2 cellular contexts compared by ENCODE assay signal in the genomic region with DNA sequence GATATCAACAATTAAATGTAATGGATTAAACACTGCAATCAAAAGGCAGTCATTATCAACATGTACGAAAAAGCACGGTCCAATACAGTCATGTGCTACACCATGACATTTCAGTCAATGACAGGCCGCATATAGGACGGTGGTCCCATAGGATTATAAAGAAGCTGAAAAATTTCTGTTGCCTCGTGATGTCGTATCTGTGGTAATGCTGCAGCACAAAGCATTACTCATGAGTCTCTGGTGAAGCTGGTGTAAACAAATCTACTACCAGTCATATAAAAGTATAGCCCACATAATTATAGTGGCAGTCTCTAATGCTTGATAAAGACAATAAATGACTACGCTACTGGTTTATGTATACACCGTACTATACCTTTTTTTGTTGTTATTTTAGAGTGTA.
A peak's percentile ranks its signal among the peaks of the same experiment; 100 is the strongest.
TF ChIP-seq lines count a peak whose summit lies in the region.

No MANE protein-coding gene starts in this region.

TF ChIP-seq in GM12891, 5 proteins besides CTCF, POLR2A, EP300 and RAD21:
- no peak for TF ChIP-seq POLR2AphosphoS5 (IDR thresholded peaks at IDR 0.05; ENCODE audit: low read depth, low read length)
- no peak for TF ChIP-seq TAF1 (IDR thresholded peaks at IDR 0.05; ENCODE audit: low read depth, low read length)

TF ChIP-seq in K562, 482 proteins besides CTCF, POLR2A, EP300 and RAD21:
- TF ChIP-seq ZNF511 (CRISPR knock-in tag; IDR thresholded peaks at IDR 0.05) (no peak), PHB2 (IDR thresholded peaks at IDR 0.05; ENCODE audit: low read depth) (no peak), NR2C1 (IDR thresholded peaks at IDR 0.05) (no peak), NR2C1 (tag; IDR thresholded peaks at IDR 0.05) (no peak), FOSL1 (tag; conservative IDR thresholded peaks at IDR 0.05) (peak; percentile 24; the same call in 1 of the 2 replicates), ZNF133 (CRISPR knock-in tag; IDR thresholded peaks at IDR 0.05) (no peak)
- TF ChIP-seq, protein P1, sequence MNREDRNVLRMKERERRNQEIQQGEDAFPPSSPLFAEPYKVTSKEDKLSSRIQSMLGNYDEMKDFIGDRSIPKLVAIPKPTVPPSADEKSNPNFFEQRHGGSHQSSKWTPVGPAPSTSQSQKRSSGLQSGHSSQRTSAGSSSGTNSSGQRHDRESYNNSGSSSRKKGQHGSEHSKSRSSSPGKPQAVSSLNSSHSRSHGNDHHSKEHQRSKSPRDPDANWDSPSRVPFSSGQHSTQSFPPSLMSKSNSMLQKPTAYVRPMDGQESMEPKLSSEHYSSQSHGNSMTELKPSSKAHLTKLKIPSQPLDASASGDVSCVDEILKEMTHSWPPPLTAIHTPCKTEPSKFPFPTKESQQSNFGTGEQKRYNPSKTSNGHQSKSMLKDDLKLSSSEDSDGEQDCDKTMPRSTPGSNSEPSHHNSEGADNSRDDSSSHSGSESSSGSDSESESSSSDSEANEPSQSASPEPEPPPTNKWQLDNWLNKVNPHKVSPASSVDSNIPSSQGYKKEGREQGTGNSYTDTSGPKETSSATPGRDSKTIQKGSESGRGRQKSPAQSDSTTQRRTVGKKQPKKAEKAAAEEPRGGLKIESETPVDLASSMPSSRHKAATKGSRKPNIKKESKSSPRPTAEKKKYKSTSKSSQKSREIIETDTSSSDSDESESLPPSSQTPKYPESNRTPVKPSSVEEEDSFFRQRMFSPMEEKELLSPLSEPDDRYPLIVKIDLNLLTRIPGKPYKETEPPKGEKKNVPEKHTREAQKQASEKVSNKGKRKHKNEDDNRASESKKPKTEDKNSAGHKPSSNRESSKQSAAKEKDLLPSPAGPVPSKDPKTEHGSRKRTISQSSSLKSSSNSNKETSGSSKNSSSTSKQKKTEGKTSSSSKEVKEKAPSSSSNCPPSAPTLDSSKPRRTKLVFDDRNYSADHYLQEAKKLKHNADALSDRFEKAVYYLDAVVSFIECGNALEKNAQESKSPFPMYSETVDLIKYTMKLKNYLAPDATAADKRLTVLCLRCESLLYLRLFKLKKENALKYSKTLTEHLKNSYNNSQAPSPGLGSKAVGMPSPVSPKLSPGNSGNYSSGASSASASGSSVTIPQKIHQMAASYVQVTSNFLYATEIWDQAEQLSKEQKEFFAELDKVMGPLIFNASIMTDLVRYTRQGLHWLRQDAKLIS (CRISPR knock-in tag; IDR thresholded peaks at IDR 0.05) = no peak
- TF ChIP-seq, protein P2, sequence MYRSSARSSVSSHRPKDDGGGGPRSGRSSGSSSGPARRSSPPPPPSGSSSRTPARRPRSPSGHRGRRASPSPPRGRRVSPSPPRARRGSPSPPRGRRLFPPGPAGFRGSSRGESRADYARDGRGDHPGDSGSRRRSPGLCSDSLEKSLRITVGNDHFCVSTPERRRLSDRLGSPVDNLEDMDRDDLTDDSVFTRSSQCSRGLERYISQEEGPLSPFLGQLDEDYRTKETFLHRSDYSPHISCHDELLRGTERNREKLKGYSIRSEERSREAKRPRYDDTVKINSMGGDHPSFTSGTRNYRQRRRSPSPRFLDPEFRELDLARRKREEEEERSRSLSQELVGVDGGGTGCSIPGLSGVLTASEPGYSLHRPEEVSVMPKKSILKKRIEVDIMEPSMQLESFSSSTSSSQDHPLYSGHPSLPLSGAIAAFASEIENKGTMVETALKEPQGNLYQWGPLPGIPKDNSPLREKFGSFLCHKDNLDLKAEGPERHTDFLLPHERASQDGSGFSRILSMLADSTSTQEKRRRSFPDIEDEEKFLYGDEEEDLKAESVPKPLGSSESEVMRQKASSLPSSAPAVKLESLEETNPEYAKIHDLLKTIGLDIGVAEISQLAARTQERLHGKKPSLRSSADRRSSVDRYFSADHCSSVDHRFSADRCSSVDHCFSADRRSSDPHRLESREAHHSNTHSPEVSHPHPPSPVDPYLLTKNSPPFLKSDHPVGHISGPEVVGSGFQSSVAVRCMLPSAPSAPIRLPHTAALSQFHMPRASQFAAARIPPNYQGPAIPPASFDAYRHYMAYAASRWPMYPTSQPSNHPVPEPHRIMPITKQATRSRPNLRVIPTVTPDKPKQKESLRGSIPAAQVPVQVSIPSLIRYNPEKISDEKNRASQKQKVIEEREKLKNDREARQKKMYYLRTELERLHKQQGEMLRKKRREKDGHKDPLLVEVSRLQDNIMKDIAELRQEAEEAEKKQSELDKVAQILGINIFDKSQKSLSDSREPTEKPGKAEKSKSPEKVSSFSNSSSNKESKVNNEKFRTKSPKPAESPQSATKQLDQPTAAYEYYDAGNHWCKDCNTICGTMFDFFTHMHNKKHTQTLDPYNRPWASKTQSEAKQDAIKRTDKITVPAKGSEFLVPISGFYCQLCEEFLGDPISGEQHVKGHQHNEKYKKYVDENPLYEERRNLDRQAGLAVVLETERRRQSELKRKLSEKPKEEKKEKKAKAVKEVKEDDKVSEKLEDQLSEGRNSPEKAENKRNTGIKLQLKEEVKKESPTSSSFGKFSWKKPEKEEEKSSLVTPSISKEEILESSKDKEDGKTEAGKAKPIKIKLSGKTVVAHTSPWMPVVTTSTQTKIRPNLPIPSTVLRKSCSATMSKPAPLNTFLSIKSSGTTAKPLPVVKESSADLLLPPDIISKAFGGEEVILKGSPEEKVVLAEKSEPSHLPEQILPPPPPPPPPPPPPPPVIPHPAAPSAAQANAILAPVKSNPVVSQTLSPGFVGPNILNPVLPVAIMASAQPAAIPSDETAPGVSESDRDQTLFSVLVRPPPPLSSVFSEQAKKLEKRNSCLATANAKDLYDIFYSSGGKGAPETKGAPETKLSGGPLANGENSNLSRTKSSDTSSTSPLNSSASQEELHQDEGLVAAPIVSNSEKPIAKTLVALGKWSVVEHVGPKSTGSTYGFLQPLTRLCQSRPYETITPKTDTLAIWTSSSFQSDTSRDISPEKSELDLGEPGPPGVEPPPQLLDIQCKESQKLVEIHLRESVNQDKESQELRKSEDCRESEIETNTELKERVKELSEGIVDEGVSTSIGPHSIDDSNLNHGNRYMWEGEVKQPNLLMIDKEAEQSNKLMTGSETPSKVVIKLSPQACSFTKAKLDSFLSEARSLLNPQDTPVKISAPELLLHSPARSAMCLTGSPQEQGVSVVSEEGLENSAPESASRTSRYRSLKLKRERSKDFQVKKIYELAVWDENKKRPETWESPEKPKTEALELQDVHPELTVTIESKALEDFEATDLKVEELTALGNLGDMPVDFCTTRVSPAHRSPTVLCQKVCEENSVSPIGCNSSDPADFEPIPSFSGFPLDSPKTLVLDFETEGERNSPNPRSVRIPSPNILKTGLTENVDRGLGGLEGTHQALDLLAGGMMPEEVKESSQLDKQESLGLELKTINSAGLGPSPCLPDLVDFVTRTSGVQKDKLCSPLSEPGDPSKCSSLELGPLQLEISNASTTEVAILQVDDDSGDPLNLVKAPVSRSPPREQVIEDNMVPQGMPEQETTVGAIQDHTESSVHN (IDR thresholded peaks at IDR 0.05; ENCODE audit: borderline replicate concordance in 1 of 2, low read depth in 1 of 2) = no peak
